Comparison of ENCODE assay signal across 8 cellular contexts in the genomic region with DNA sequence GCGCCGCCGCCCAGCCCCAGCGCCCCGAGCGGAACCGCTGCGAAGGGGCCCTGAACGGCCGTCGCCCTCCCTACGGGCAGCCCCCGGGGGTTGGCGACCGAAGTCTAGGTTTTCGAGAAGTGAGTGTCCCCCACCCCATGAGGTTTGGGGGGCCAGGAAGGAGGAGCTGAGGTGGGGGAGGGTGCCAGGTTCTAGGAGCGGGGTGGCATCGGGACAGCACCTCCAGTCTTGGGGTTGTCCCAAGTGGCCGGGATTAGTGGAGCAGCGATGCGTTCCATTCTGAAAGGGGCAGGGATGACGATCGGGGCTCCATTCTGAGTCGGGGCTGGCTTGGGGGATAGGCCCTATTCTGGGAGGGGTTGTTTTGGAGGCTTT. TPM values are rescaled to one million over a fixed set of nuclear protein-coding genes. Genes with fewer than 3 reads are reported as not detected.
DNase-seq lines count a peak whose midpoint lies in the region; ATAC-seq and TF ChIP-seq lines count a peak whose summit lies in the region.

No MANE protein-coding gene starts in this region.

- no peaks in the 10 kb centered on the region for H3K36me3 Mint-ChIP-seq in GM23338 (ENCODE audit: low read depth)
- H3K36me3 Mint-ChIP-seq in activated CD8-positive, alpha-beta T cell treated with anti-CD3 and anti-CD28 coated beads for 36 hours (ENCODE audit: low read depth), result peaks cover 2% of the 10 kb centered on the region

- no peak overlapping the region for H3K27ac ChIP-seq in GM23338 (ENCODE audit: low read depth)

- no peaks in the 10 kb centered on the region; the same call in 1 of the 2 replicates for H4K20me1 ChIP-seq in GM23338 (replicated peaks; ENCODE audit: insufficient read depth)

- TF ChIP-seq CTCF in AG10803 (conservative IDR thresholded peaks at IDR 0.05; ENCODE audit: low read length) (no peak), GM23338 (conservative IDR thresholded peaks at IDR 0.05; ENCODE audit: low read depth in 2 of 2) (no peak)
- no peak for TF ChIP-seq CTCF in activated CD8-positive, alpha-beta T cell treated with anti-CD3 and anti-CD28 coated beads for 36 hours (IDR thresholded peaks at IDR 0.05)

- H2AFZ ChIP-seq in GM23338, result peak overlapping the region; percentile 100

- no peaks in the 10 kb centered on the region for H3K79me2 ChIP-seq in GM23338 (replicated peaks; ENCODE audit: insufficient read depth)

- H3K27me3 ChIP-seq in GM23338 (ENCODE audit: insufficient read depth), result no peaks in the 10 kb centered on the region

- peaks cover 14% of the 10 kb centered on the region for H3K27me3 Mint-ChIP-seq in GM23338 (ENCODE audit: insufficient read depth, low read depth, poor library complexity)
- no peaks in the 10 kb centered on the region for H3K27me3 Mint-ChIP-seq in activated CD8-positive, alpha-beta T cell treated with anti-CD3 and anti-CD28 coated beads for 36 hours

- H3K4me3 ChIP-seq in AG10803 (ENCODE audit: low read length) (peak overlapping the region; percentile 85), GM23338 (peak overlapping the region; percentile 90)

- H3K4me3 Mint-ChIP-seq in GM23338, result peak overlapping the region; percentile 90
- H3K4me3 Mint-ChIP-seq in activated CD8-positive, alpha-beta T cell treated with anti-CD3 and anti-CD28 coated beads for 36 hours, result peak overlapping the region; percentile 88

- POLR2A ChIA-PET in activated CD8-positive, alpha-beta T cell treated with anti-CD3 and anti-CD28 coated beads for 36 hours (lab: Charles Lee), result interaction anchor here (1.1 to 1.7 kb wide), 6 partner anchors 9 to 369 kb away, joined by 3 to 9 read pairs (median 4); partner anchors contain the start of gene ARL2

- CTCF ChIA-PET in activated CD8-positive, alpha-beta T cell treated with anti-CD3 and anti-CD28 coated beads for 36 hours (lab: Charles Lee), result interaction anchor here (1.0 to 1.5 kb wide), 4 partner anchors 33 to 152 kb away, joined by 3 to 5 read pairs (median 4); no protein-coding TSS in a partner anchor

- peaks cover 6% of the 10 kb centered on the region; the same call in 1 of the 3 replicates for H3K4me1 Mint-ChIP-seq in GM23338
- H3K4me1 Mint-ChIP-seq in activated CD8-positive, alpha-beta T cell treated with anti-CD3 and anti-CD28 coated beads for 36 hours (ENCODE audit: low read depth), result peaks cover 13% of the 10 kb centered on the region

- no peak for DNase-seq in AG10803 (ENCODE audit: low read depth)
- DNase-seq in GM23338 (ENCODE audit: low spot score), result peak; percentile 68
- peak; percentile 17 for DNase-seq in activated CD8-positive, alpha-beta T cell treated with anti-CD3 and anti-CD28 coated beads for 36 hours
- peak; percentile 20 for DNase-seq in germinal center (ENCODE audit: low spot score)
- DNase-seq in putamen (ENCODE audit: low spot score), result peak; percentile 15
- no peak for DNase-seq in NCI-H774 (lab: John Stamatoyannopoulos, UW)
- DNase-seq in NOMO-1 (lab: John Stamatoyannopoulos, UW; ENCODE audit: unreplicated experiment in 2 of 2), result no peak

- intact Hi-C loops in activated CD8-positive, alpha-beta T cell treated with anti-CD3 and anti-CD28 coated beads for 36 hours (cut with micrococcal nuclease), result no loop called here

- peak; percentile 50 for ATAC-seq in GM23338
- peak; percentile 9 for ATAC-seq in activated CD8-positive, alpha-beta T cell treated with anti-CD3 and anti-CD28 coated beads for 36 hours
- no peak for ATAC-seq in GM19395 (IDR thresholded peaks at IDR 0.05; ENCODE audit: unreplicated experiment)

- H3K36me3 ChIP-seq in GM23338 (ENCODE audit: insufficient read depth), result no peaks in the 10 kb centered on the region

- no peaks in the 10 kb centered on the region for H3K9me2 ChIP-seq in GM23338 (ENCODE audit: insufficient read depth)

- H3F3A ChIP-seq in GM23338 (replicated peaks; ENCODE audit: low read depth), result no peaks in the 10 kb centered on the region

- peaks cover 4% of the 10 kb centered on the region; the same call in 1 of the 2 replicates for H3K4me1 ChIP-seq in GM23338 (ENCODE audit: insufficient read depth)

- H3K4me2 ChIP-seq in GM23338, result peak overlapping the region; percentile 99

- no peak overlapping the region for H3K27ac Mint-ChIP-seq in GM23338
- no peak overlapping the region for H3K27ac Mint-ChIP-seq in activated CD8-positive, alpha-beta T cell treated with anti-CD3 and anti-CD28 coated beads for 36 hours

- no peaks in the 10 kb centered on the region; the same call in 2 of the 3 replicates for H3K9me3 Mint-ChIP-seq in GM23338
- no peaks in the 10 kb centered on the region for H3K9me3 Mint-ChIP-seq in activated CD8-positive, alpha-beta T cell treated with anti-CD3 and anti-CD28 coated beads for 36 hours

TF ChIP-seq in GM23338, 12 proteins besides CTCF, POLR2A, EP300 and RAD21 (continues in another document):
- TF ChIP-seq ZNF114 (CRISPR knock-in tag; IDR thresholded peaks at IDR 0.05) (no peak), STAT1 (IDR thresholded peaks at IDR 0.05; ENCODE audit: unreplicated experiment) (no peak)

RNA-seq across cellular contexts. Expression of gene PPP2R5B, which starts 0.4 kb away (rescaled TPM):
- 3.3 and 5.8 TPM in 2 replicates for total RNA-seq in GM23338 (2014; rRNA removed; shearing (Covaris generic))
- polyA plus RNA-seq in GM23338 (2016; fragmentation: Nextera tagmentation; extraction: Ambion mirVana), result 2.6 and 2.8 TPM in 2 replicates
- 10 to 100 TPM; 20.2 to 21.2 TPM for total RNA-seq in activated CD8-positive, alpha-beta T cell treated with anti-CD3 and anti-CD28 coated beads for 36 hours

RNA-seq across cellular contexts. Expression of gene ATG2A, which starts 7.9 kb away (rescaled TPM):
- 26.2 and 31.7 TPM in 2 replicates for total RNA-seq in GM23338 (2014; rRNA removed; shearing (Covaris generic))
- polyA plus RNA-seq in GM23338 (2016; fragmentation: Nextera tagmentation; extraction: Ambion mirVana), result 8.7 and 9.2 TPM in 2 replicates
- 10 to 100 TPM; 17.1 to 17.5 TPM for total RNA-seq in activated CD8-positive, alpha-beta T cell treated with anti-CD3 and anti-CD28 coated beads for 36 hours

RNA-seq across cellular contexts. Expression of gene GPHA2, which starts 10.8 kb away (rescaled TPM):
- total RNA-seq in GM23338 (2014; rRNA removed; shearing (Covaris generic)), result 0.83 TPM in 1 of 2 replicates, not detected in the other
- 1.8 and 3.6 TPM in 2 replicates for polyA plus RNA-seq in GM23338 (2016; fragmentation: Nextera tagmentation; extraction: Ambion mirVana)
- total RNA-seq in activated CD8-positive, alpha-beta T cell treated with anti-CD3 and anti-CD28 coated beads for 36 hours, result not detected

RNA-seq across cellular contexts. Expression of gene EHD1, which starts 46.5 kb away (rescaled TPM):
- total RNA-seq in GM23338 (2014; rRNA removed; shearing (Covaris generic)), result 43.8 and 69.7 TPM in 2 replicates
- 16.7 and 16.9 TPM in 2 replicates for polyA plus RNA-seq in GM23338 (2016; fragmentation: Nextera tagmentation; extraction: Ambion mirVana)
- 10 to 100 TPM; 60.3 to 65.1 TPM for total RNA-seq in activated CD8-positive, alpha-beta T cell treated with anti-CD3 and anti-CD28 coated beads for 36 hours

RNA-seq across cellular contexts. Expression of gene MAJIN, which starts 47.0 kb away (rescaled TPM):
- not detected in 2 replicates for total RNA-seq in GM23338 (2014; rRNA removed; shearing (Covaris generic))
- not detected in 2 replicates for polyA plus RNA-seq in GM23338 (2016; fragmentation: Nextera tagmentation; extraction: Ambion mirVana)
- total RNA-seq in activated CD8-positive, alpha-beta T cell treated with anti-CD3 and anti-CD28 coated beads for 36 hours, result not detected

Comparison
In these comparisons a context has a peak if more than half of its experiments do, and no peak if none do; other contexts are left out.
1. DNase-seq: peak in GM23338 (single experiment), activated CD8-positive, alpha-beta T cell treated with anti-CD3 and anti-CD28 coated beads for 36 hours (single experiment), germinal center (single experiment) and putamen (single experiment); none in AG10803 (single experiment), NCI-H774 (single experiment) and NOMO-1 (0 of 2).